ENCODE assay signal across 14 cellular contexts in the genomic region with DNA sequence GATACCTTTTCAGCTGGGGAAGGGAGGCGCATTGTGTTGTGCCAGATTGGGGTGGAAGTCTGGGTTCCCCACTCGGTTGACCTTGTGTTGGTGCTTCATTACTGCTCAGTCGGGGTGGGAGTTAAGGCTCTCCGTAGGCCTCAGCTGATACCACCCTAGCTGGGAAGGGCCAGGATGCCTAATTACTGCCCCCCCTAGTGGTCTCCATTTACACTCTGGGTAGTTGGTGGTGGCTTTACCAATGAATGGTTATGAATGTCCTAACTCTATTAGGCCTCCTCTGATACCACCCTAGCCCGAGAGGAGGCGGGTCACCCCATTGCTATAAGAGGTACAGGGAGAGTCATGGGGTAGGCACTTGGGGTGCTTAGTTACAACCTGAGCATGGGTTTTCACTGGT. TPM values are rescaled to one million over a fixed set of nuclear protein-coding genes. Genes with fewer than 3 reads are reported as not detected.
A peak's percentile ranks its signal among the peaks of the same experiment; 100 is the strongest.
DNase-seq lines count a peak whose midpoint lies in the region; ATAC-seq and TF ChIP-seq lines count a peak whose summit lies in the region.
"Had no signal": no experiment of that assay in that cellular context is flagged by ENCODE, and none has a peak within 500 bp of the region (broad histone marks: within the 10 kb centered on the region; RNA-seq: fewer than 3 reads in every experiment).

No MANE protein-coding gene starts in this region.

- H4K20me1 ChIP-seq in OCI-LY7 (ENCODE audit: insufficient read depth, low read length) = no peaks in the 10 kb centered on the region

- H2AFZ ChIP-seq in OCI-LY7 (ENCODE audit: low read length) = no peak overlapping the region

- no peaks in the 10 kb centered on the region for H3K9me2 ChIP-seq in OCI-LY7 (ENCODE audit: insufficient read depth, low read length)

- peaks cover 43% of the 10 kb centered on the region for H3K4me1 Mint-ChIP-seq in activated CD8-positive, alpha-beta T cell treated with anti-CD3 and anti-CD28 coated beads for 36 hours (ENCODE audit: low read depth)
- H3K4me1 Mint-ChIP-seq in activated CD8-positive, alpha-beta T cell treated with anti-CD3 and anti-CD28 coated beads, Interleukin-2, amount 10 ng/mL, durations not matched to agents 7 days and 5 days (ENCODE audit: low read depth) = peaks cover 7% of the 10 kb centered on the region
- H3K4me1 Mint-ChIP-seq in endothelial cell (ENCODE audit: unreplicated experiment) = peaks cover 3% of the 10 kb centered on the region
- peaks cover 20 to 45% of the 10 kb centered on the region in 2 donors for H3K4me1 Mint-ChIP-seq in stimulated activated naive B cell treated with anti-CD40 and anti-IgM and Interleukin-4, amounts not matched to agents 10 μg/mL and 1 μg/mL and 100 μg/mL, for 72 hours
- H3K4me1 Mint-ChIP-seq: nephron progenitor cell had no signal

- H3K79me2 ChIP-seq in OCI-LY7 (ENCODE audit: insufficient read depth, low read depth, low read length) = peaks cover 33% of the 10 kb centered on the region; the same call in 1 of the 2 replicates

- H3K9me3 Mint-ChIP-seq in activated CD8-positive, alpha-beta T cell treated with anti-CD3 and anti-CD28 coated beads for 36 hours = no peaks in the 10 kb centered on the region
- no peaks in the 10 kb centered on the region for H3K9me3 Mint-ChIP-seq in activated CD8-positive, alpha-beta T cell treated with anti-CD3 and anti-CD28 coated beads, Interleukin-2, amount 10 ng/mL, durations not matched to agents 7 days and 5 days (ENCODE audit: insufficient read depth)
- no peaks in the 10 kb centered on the region for H3K9me3 Mint-ChIP-seq in endothelial cell (ENCODE audit: unreplicated experiment)
- peaks cover 0 to 3% of the 10 kb centered on the region in 2 donors for H3K9me3 Mint-ChIP-seq in stimulated activated naive B cell treated with anti-CD40 and anti-IgM and Interleukin-4, amounts not matched to agents 10 μg/mL and 1 μg/mL and 100 μg/mL, for 72 hours
- H3K9me3 Mint-ChIP-seq: nephron progenitor cell had no signal

- H3K4me3 ChIP-seq in OCI-LY7 (ENCODE audit: low read depth, low read length, poor library complexity, severe bottlenecking) = no peak overlapping the region
- H3K4me3 ChIP-seq: ascending aorta had no signal

- ATAC-seq in activated CD8-positive, alpha-beta T cell treated with anti-CD3 and anti-CD28 coated beads for 36 hours = no peak
- ATAC-seq in activated CD8-positive, alpha-beta T cell treated with anti-CD3 and anti-CD28 coated beads, Interleukin-2, amount 10 ng/mL, durations not matched to agents 7 days and 5 days = no peak
- ATAC-seq in stimulated activated naive B cell treated with anti-CD40 and anti-IgM and Interleukin-4, amounts not matched to agents 10 μg/mL and 1 μg/mL and 100 μg/mL, for 72 hours (replicated peaks) = peak in 1 of 2 donors; percentile 12
- ATAC-seq in HG03045 (IDR thresholded peaks at IDR 0.05; ENCODE audit: unreplicated experiment) = no peak

- CTCF ChIA-PET in activated CD8-positive, alpha-beta T cell treated with anti-CD3 and anti-CD28 coated beads for 36 hours (lab: Charles Lee) = interaction anchor here (0.8 to 1.4 kb wide), 3 partner anchors 22 to 110 kb away, joined by 4 to 5 read pairs (median 4); no protein-coding TSS in a partner anchor
- CTCF ChIA-PET in activated CD8-positive, alpha-beta T cell treated with anti-CD3 and anti-CD28 coated beads, Interleukin-2, amount 10 ng/mL, durations not matched to agents 7 days and 5 days (lab: Charles Lee) = interaction anchor here (0.7 to 1.1 kb wide), 2 partner anchors 28 to 419 kb away, joined by 3 to 4 read pairs; partner anchors contain the start of gene CCDC83
- CTCF ChIA-PET in OCI-LY7 (lab: Charles Lee; ENCODE audit: unreplicated experiment) = no interaction called here

- TF ChIP-seq CTCF in activated CD8-positive, alpha-beta T cell treated with anti-CD3 and anti-CD28 coated beads for 36 hours (IDR thresholded peaks at IDR 0.05) = peak; percentile 13
- TF ChIP-seq CTCF in OCI-LY7 (conservative IDR thresholded peaks at IDR 0.05; ENCODE audit: low read length) (peak; percentile 48; the same call in 1 of the 2 replicates), endothelial cell (IDR thresholded peaks at IDR 0.05; ENCODE audit: unreplicated experiment) (peak; percentile 55)

- POLR2A ChIA-PET in activated CD8-positive, alpha-beta T cell treated with anti-CD3 and anti-CD28 coated beads for 36 hours (lab: Charles Lee) = interaction anchor here (0.7 to 2.1 kb wide), 3 partner anchors 9 to 785 kb away, joined by 3 to 7 read pairs (median 4); no protein-coding TSS in a partner anchor
- POLR2A ChIA-PET in activated CD8-positive, alpha-beta T cell treated with anti-CD3 and anti-CD28 coated beads, Interleukin-2, amount 10 ng/mL, durations not matched to agents 7 days and 5 days (lab: Charles Lee) = no interaction called here
- POLR2A ChIA-PET in OCI-LY7 (lab: Charles Lee) = no interaction called here

- H3K27ac ChIP-seq in OCI-LY7 (ENCODE audit: low read depth, low read length, poor library complexity, severe bottlenecking) = no peak overlapping the region
- H3K27ac ChIP-seq: ascending aorta had no signal

- H3K4me3 Mint-ChIP-seq in activated CD8-positive, alpha-beta T cell treated with anti-CD3 and anti-CD28 coated beads for 36 hours = no peak overlapping the region
- no peak overlapping the region for H3K4me3 Mint-ChIP-seq in activated CD8-positive, alpha-beta T cell treated with anti-CD3 and anti-CD28 coated beads, Interleukin-2, amount 10 ng/mL, durations not matched to agents 7 days and 5 days
- no peak overlapping the region for H3K4me3 Mint-ChIP-seq in endothelial cell (ENCODE audit: unreplicated experiment)
- H3K4me3 Mint-ChIP-seq in stimulated activated naive B cell treated with anti-CD40 and anti-IgM and Interleukin-4, amounts not matched to agents 10 μg/mL and 1 μg/mL and 100 μg/mL, for 72 hours = no peak overlapping the region
- H3K4me3 Mint-ChIP-seq: nephron progenitor cell had no signal

- H3K4me2 ChIP-seq in OCI-LY7 (ENCODE audit: low read length) = no peak overlapping the region

- H3K4me1 ChIP-seq in OCI-LY7 (ENCODE audit: insufficient read depth, low read length, poor library complexity, severe bottlenecking) = no peaks in the 10 kb centered on the region
- H3K4me1 ChIP-seq: ascending aorta had no signal

- H3K27ac Mint-ChIP-seq in activated CD8-positive, alpha-beta T cell treated with anti-CD3 and anti-CD28 coated beads for 36 hours = peak overlapping the region; percentile 4
- no peak overlapping the region for H3K27ac Mint-ChIP-seq in activated CD8-positive, alpha-beta T cell treated with anti-CD3 and anti-CD28 coated beads, Interleukin-2, amount 10 ng/mL, durations not matched to agents 7 days and 5 days
- no peak overlapping the region for H3K27ac Mint-ChIP-seq in endothelial cell (ENCODE audit: unreplicated experiment)
- peak overlapping the region; percentile 48 for H3K27ac Mint-ChIP-seq in stimulated activated naive B cell treated with anti-CD40 and anti-IgM and Interleukin-4, amounts not matched to agents 10 μg/mL and 1 μg/mL and 100 μg/mL, for 72 hours
- H3K27ac Mint-ChIP-seq: nephron progenitor cell had no signal

- peaks cover 88% of the 10 kb centered on the region for H3K36me3 ChIP-seq in OCI-LY7 (ENCODE audit: insufficient read depth, low read length)

- H3K36me3 Mint-ChIP-seq in activated CD8-positive, alpha-beta T cell treated with anti-CD3 and anti-CD28 coated beads for 36 hours (ENCODE audit: low read depth) = peaks cover 80% of the 10 kb centered on the region
- H3K36me3 Mint-ChIP-seq in activated CD8-positive, alpha-beta T cell treated with anti-CD3 and anti-CD28 coated beads, Interleukin-2, amount 10 ng/mL, durations not matched to agents 7 days and 5 days (ENCODE audit: low read depth) = peaks cover 74% of the 10 kb centered on the region
- no peaks in the 10 kb centered on the region for H3K36me3 Mint-ChIP-seq in endothelial cell (ENCODE audit: low read depth, unreplicated experiment)
- peaks cover 52 to 74% of the 10 kb centered on the region in 2 donors for H3K36me3 Mint-ChIP-seq in stimulated activated naive B cell treated with anti-CD40 and anti-IgM and Interleukin-4, amounts not matched to agents 10 μg/mL and 1 μg/mL and 100 μg/mL, for 72 hours

- BruUV-seq in OCI-LY7 (replicated peaks; lab: Mats Ljungman, UMichigan) = no TSS peak

- DNase-seq in activated CD8-positive, alpha-beta T cell treated with anti-CD3 and anti-CD28 coated beads for 36 hours = no peak
- no peak for DNase-seq in activated CD8-positive, alpha-beta T cell treated with anti-CD3 and anti-CD28 coated beads, Interleukin-2, amount 10 ng/mL, durations not matched to agents 7 days and 5 days
- no peak for DNase-seq in OCI-LY7 (ENCODE audit: low spot score)
- peak; percentile 54 for DNase-seq in endothelial cell (ENCODE audit: low spot score)
- DNase-seq in stimulated activated naive B cell treated with anti-CD40 and anti-IgM and Interleukin-4, amounts not matched to agents 10 μg/mL and 1 μg/mL and 100 μg/mL, for 72 hours = no peak
- DNase-seq in stimulated activated CD4-positive, alpha-beta T cell treated with anti-CD3 and anti-CD28 coated beads, Interleukin-4, amount 100 ng/mL, for 24 hours = no peak
- no peak for DNase-seq in AG08395 (ENCODE audit: low spot score)
- DNase-seq: activated T-cell treated with anti-CD3 and anti-CD28 coated beads, Interleukin-2, amount 50 U/mL, for 1 hour; GF-D8; nephron progenitor cell; stimulated activated CD4-positive, alpha-beta T cell treated with anti-CD3 and anti-CD28 coated beads, Interleukin-15, amount 100 ng/mL, for 24 hours; T-helper 9 cell had no signal

- H3K9me3 ChIP-seq in OCI-LY7 (ENCODE audit: low read length) = no peaks in the 10 kb centered on the region
- H3K9me3 ChIP-seq: ascending aorta had no signal

- intact Hi-C loops in activated CD8-positive, alpha-beta T cell treated with anti-CD3 and anti-CD28 coated beads for 36 hours (cut with micrococcal nuclease) = no loop called here
- intact Hi-C loops in OCI-LY7 (cut with micrococcal nuclease; ENCODE audit: unreplicated experiment) = no loop called here

- no peaks in the 10 kb centered on the region for H3K27me3 Mint-ChIP-seq in activated CD8-positive, alpha-beta T cell treated with anti-CD3 and anti-CD28 coated beads for 36 hours
- no peaks in the 10 kb centered on the region for H3K27me3 Mint-ChIP-seq in activated CD8-positive, alpha-beta T cell treated with anti-CD3 and anti-CD28 coated beads, Interleukin-2, amount 10 ng/mL, durations not matched to agents 7 days and 5 days (ENCODE audit: low read depth)
- peaks cover 1% of the 10 kb centered on the region for H3K27me3 Mint-ChIP-seq in endothelial cell (ENCODE audit: unreplicated experiment)
- no peaks in the 10 kb centered on the region for H3K27me3 Mint-ChIP-seq in stimulated activated naive B cell treated with anti-CD40 and anti-IgM and Interleukin-4, amounts not matched to agents 10 μg/mL and 1 μg/mL and 100 μg/mL, for 72 hours

RNA-seq across cellular contexts. Expression of gene HIKESHI, which starts 27.5 kb away (rescaled TPM):
- total RNA-seq in activated CD8-positive, alpha-beta T cell treated with anti-CD3 and anti-CD28 coated beads for 36 hours = 10 to 100 TPM; 59.6 to 60.5 TPM
- total RNA-seq in activated CD8-positive, alpha-beta T cell treated with anti-CD3 and anti-CD28 coated beads, Interleukin-2, amount 10 ng/mL, durations not matched to agents 7 days and 5 days = 10 to 100 TPM; 45.3 to 49.9 TPM
- total RNA-seq in OCI-LY7 (2014; rRNA removed; shearing (Covaris generic)) = 22.2 and 34.9 TPM in 2 replicates
- total RNA-seq in OCI-LY7 (2022) (43.9 and 48.6 TPM in 2 replicates), endothelial cell (ENCODE audit: unreplicated experiment) (36.7 TPM)

RNA-seq across cellular contexts. Expression of gene EED, which starts 29.9 kb away (rescaled TPM):
- total RNA-seq in activated CD8-positive, alpha-beta T cell treated with anti-CD3 and anti-CD28 coated beads for 36 hours = 100 to 1,000 TPM; 114 to 117 TPM
- total RNA-seq in activated CD8-positive, alpha-beta T cell treated with anti-CD3 and anti-CD28 coated beads, Interleukin-2, amount 10 ng/mL, durations not matched to agents 7 days and 5 days = 10 to 100 TPM; 44.8 to 48.3 TPM
- 25.2 and 30.4 TPM in 2 replicates for total RNA-seq in OCI-LY7 (2014; rRNA removed; shearing (Covaris generic))
- total RNA-seq in OCI-LY7 (2022) (34.4 and 40.2 TPM in 2 replicates), endothelial cell (ENCODE audit: unreplicated experiment) (18.5 TPM)

Comparison
In these comparisons a context has a peak if more than half of its experiments do, and no peak if none do; other contexts are left out.
1. H3K27ac Mint-ChIP-seq: peak in activated CD8-positive, alpha-beta T cell treated with anti-CD3 and anti-CD28 coated beads for 36 hours (single experiment) and stimulated activated naive B cell treated with anti-CD40 and anti-IgM and Interleukin-4, amounts not matched to agents 10 μg/mL and 1 μg/mL and 100 μg/mL, for 72 hours (single experiment); none in activated CD8-positive, alpha-beta T cell treated with anti-CD3 and anti-CD28 coated beads, Interleukin-2, amount 10 ng/mL, durations not matched to agents 7 days and 5 days (single experiment) and endothelial cell (single experiment).
2. Peak in every context shown above with its lines, with median percentiles within 50 percentile points of each other: CTCF ChIP-seq.